Comparison of ENCODE assay signal across 8 cellular contexts in genomic region chr7:48109848-48110663, GRCh38. TPM values are rescaled to one million over a fixed set of nuclear protein-coding genes. Genes with fewer than 3 reads are reported as not detected.
DNase-seq lines count a peak whose midpoint lies in the region; ATAC-seq and TF ChIP-seq lines count a peak whose summit lies in the region.

No MANE protein-coding gene starts in this region.

- H3K27ac Mint-ChIP-seq in glutamatergic neuron (ENCODE audit: unreplicated experiment) (no peak overlapping the region), progenitor cell of endocrine pancreas (peak overlapping the region; percentile 62)

- H3K27me3 Mint-ChIP-seq in glutamatergic neuron (ENCODE audit: unreplicated experiment) (peaks cover 4% of the 10 kb centered on the region), progenitor cell of endocrine pancreas (no peaks in the 10 kb centered on the region)

- peak overlapping the region; percentile 11 for H3K27ac ChIP-seq in RWPE2 (ENCODE audit: poor library complexity, severe bottlenecking)

- no peak overlapping the region for H3K4me3 Mint-ChIP-seq in glutamatergic neuron (ENCODE audit: unreplicated experiment)
- no peak overlapping the region for H3K4me3 Mint-ChIP-seq in progenitor cell of endocrine pancreas (ENCODE audit: low read depth)

- DNase-seq in ELF-1 (ENCODE audit: low read depth, low spot score) (peak; percentile 85), HuH-7 (ENCODE audit: low spot score) (peak; percentile 70), RWPE2 (ENCODE audit: low spot score) (no peak), glutamatergic neuron (peak; percentile 87), progenitor cell of endocrine pancreas (ENCODE audit: low spot score, unreplicated experiment) (peak; percentile 85), RKO (ENCODE audit: low spot score) (no peak)
- DNase-seq in activated gamma-delta T cell treated with anti-CD3 and anti-CD28 coated beads, Interleukin-2, amount 50 U/mL, for 16 hours (ENCODE audit: low read depth), result peak; percentile 86

- H3K36me3 Mint-ChIP-seq in glutamatergic neuron (ENCODE audit: unreplicated experiment) (no peaks in the 10 kb centered on the region), progenitor cell of endocrine pancreas (ENCODE audit: insufficient read depth) (peaks cover 7% of the 10 kb centered on the region)

- no peaks in the 10 kb centered on the region for H3K4me1 Mint-ChIP-seq in glutamatergic neuron (ENCODE audit: low read depth, unreplicated experiment)
- H3K4me1 Mint-ChIP-seq in progenitor cell of endocrine pancreas (ENCODE audit: low read depth), result peaks cover 17% of the 10 kb centered on the region

- TF ChIP-seq CTCF in RWPE2 (IDR thresholded peaks at IDR 0.05; ENCODE audit: poor library complexity, severe bottlenecking) (peak; percentile 98), glutamatergic neuron (IDR thresholded peaks at IDR 0.05; ENCODE audit: partially characterized antibody, unreplicated experiment) (peak; percentile 99), progenitor cell of endocrine pancreas (IDR thresholded peaks at IDR 0.05; ENCODE audit: unreplicated experiment) (peak; percentile 98)

- peaks cover 39% of the 10 kb centered on the region for H3K36me3 ChIP-seq in RWPE2 (ENCODE audit: low read depth)

- no peaks in the 10 kb centered on the region for H3K9me3 ChIP-seq in RWPE2 (ENCODE audit: severe bottlenecking)

- H3K27me3 ChIP-seq in RWPE2 (ENCODE audit: insufficient read depth, poor library complexity, severe bottlenecking), result no peaks in the 10 kb centered on the region

- peaks cover 19% of the 10 kb centered on the region for H3K4me1 ChIP-seq in RWPE2 (ENCODE audit: insufficient read depth, poor library complexity, severe bottlenecking)

- peak; percentile 94 for ATAC-seq in GM21526 (IDR thresholded peaks at IDR 0.05; ENCODE audit: low FRiP score, unreplicated experiment)
- peak; percentile 60 for ATAC-seq in RWPE2 (ENCODE audit: low read depth)

- no peak overlapping the region for H3K4me3 ChIP-seq in RWPE2 (ENCODE audit: severe bottlenecking)

- H3K9me3 Mint-ChIP-seq in glutamatergic neuron (ENCODE audit: unreplicated experiment) (peaks cover 5% of the 10 kb centered on the region), progenitor cell of endocrine pancreas (ENCODE audit: low read depth) (no peaks in the 10 kb centered on the region)

RNA-seq across cellular contexts. Expression of gene UPP1, which starts 21.0 kb away (rescaled TPM):
- total RNA-seq in glutamatergic neuron (ENCODE audit: unreplicated experiment) (29.8 TPM), progenitor cell of endocrine pancreas (10.6 and 15.2 TPM in 2 replicates)

Comparison
In these comparisons a context has a peak if more than half of its experiments do, and no peak if none do; other contexts are left out.
1. DNase-seq: peak in ELF-1 (single experiment), HuH-7 (single experiment), activated gamma-delta T cell treated with anti-CD3 and anti-CD28 coated beads, Interleukin-2, amount 50 U/mL, for 16 hours (single experiment), glutamatergic neuron (single experiment) and progenitor cell of endocrine pancreas (single experiment); none in RWPE2 (single experiment) and RKO (single experiment).
2. Peak in every context shown above with its lines, with median percentiles within 50 percentile points of each other: CTCF ChIP-seq.